Comparison of ENCODE assay signal across 8 cellular contexts in the genomic region with DNA sequence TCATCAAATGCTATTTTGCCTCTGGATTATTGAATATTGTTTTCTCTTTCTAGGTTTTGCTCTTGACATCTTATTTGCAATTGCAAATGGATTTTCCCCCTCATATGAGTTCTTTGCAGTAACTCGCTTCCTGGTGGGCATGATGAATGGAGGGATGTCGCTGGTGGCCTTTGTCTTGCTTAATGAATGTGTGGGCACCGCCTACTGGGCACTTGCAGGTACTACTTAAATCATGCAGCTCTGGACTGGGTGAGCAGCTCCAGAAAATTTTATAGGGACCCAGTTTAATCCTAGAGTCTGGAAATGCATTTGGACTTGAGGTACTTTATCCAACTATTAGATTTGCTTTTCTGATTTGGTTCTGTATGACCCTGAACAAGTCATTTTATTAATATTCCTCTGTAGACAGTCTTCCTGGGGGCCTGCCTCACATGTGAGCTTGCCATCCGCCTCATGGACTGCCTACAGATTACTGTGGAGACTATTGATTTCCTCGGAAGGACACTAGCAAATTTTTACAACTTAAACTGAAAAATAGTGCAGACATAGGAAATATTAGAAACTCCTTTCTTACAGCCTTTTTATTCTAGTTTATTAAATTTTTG. TPM values are rescaled to one million over a fixed set of nuclear protein-coding genes. Genes with fewer than 3 reads are reported as not detected.
A peak's percentile ranks its signal among the peaks of the same experiment; 100 is the strongest.
DNase-seq lines count a peak whose midpoint lies in the region; ATAC-seq and TF ChIP-seq lines count a peak whose summit lies in the region.

No MANE protein-coding gene starts in this region.

- H3K27ac Mint-ChIP-seq in natural killer cell treated with Interleukin-12 subunit alpha and Interleukin-12 subunit beta and Interleukin-15 and Interleukin-18, amount 100 ng/mL, for 72 hours: no peak overlapping the region

- H3K9me3 ChIP-seq in esophagus muscularis mucosa (no peaks in the 10 kb centered on the region), transverse colon (no peaks in the 10 kb centered on the region)

- TF ChIP-seq POLR2A in esophagus muscularis mucosa (IDR thresholded peaks at IDR 0.05; ENCODE audit: low read depth) (no peak), transverse colon (IDR thresholded peaks at IDR 0.05) (no peak)

- peak; percentile 95 for TF ChIP-seq CTCF in C4-2B (conservative IDR thresholded peaks at IDR 0.05)
- TF ChIP-seq CTCF in esophagus muscularis mucosa (IDR thresholded peaks at IDR 0.05): peak; percentile 19 to 39 (median 24)
- peak in 4 of 5 experiments; percentile 30 to 46 (median 40) for TF ChIP-seq CTCF in transverse colon (IDR thresholded peaks at IDR 0.05)

- DNase-seq in NCI-H526 treated with DMSO at 0.1 percent for 48 hours (lab: John Stamatoyannopoulos, UW): peak; percentile 89
- peak; percentile 69 for DNase-seq in activated CD8-positive, alpha-beta memory T cell treated with anti-CD3 and anti-CD28 coated beads for 24 hours
- DNase-seq in esophagus muscularis mucosa (ENCODE audit: extremely low spot score): no peak
- peak; percentile 66 for DNase-seq in natural killer cell treated with Interleukin-12 subunit alpha and Interleukin-12 subunit beta and Interleukin-15 and Interleukin-18, amount 100 ng/mL, for 72 hours (ENCODE audit: low spot score)
- DNase-seq in transverse colon: peak; percentile 26

- no peaks in the 10 kb centered on the region for H3K27me3 ChIP-seq in esophagus muscularis mucosa
- no peaks in the 10 kb centered on the region for H3K27me3 ChIP-seq in transverse colon

- H3K4me1 Mint-ChIP-seq in natural killer cell treated with Interleukin-12 subunit alpha and Interleukin-12 subunit beta and Interleukin-15 and Interleukin-18, amount 100 ng/mL, for 72 hours (ENCODE audit: low read depth in 2 of 2): peaks cover 0 to 9% of the 10 kb centered on the region in 2 donors

- intact Hi-C loops in esophagus muscularis mucosa (cut with DNase I): no loop called here
- intact Hi-C loops in transverse colon (cut with DNase I; ENCODE audit: low total_unique reads): no loop called here

- no peak overlapping the region for H3K27ac ChIP-seq in C4-2B
- no peak overlapping the region for H3K27ac ChIP-seq in esophagus muscularis mucosa (replicated peaks in 1 of 4)
- H3K27ac ChIP-seq in transverse colon: no peak overlapping the region

- no peak overlapping the region for H3K4me3 ChIP-seq in esophagus muscularis mucosa
- H3K4me3 ChIP-seq in transverse colon: no peak overlapping the region

- ATAC-seq in GM18907 (IDR thresholded peaks at IDR 0.05; ENCODE audit: unreplicated experiment) (peak; percentile 91), HG03159 (IDR thresholded peaks at IDR 0.05; ENCODE audit: unreplicated experiment) (peak; percentile 86)
- ATAC-seq in natural killer cell treated with Interleukin-12 subunit alpha and Interleukin-12 subunit beta and Interleukin-15 and Interleukin-18, amount 100 ng/mL, for 72 hours: peak; percentile 69 to 72

- no peaks in the 10 kb centered on the region for H3K9me3 Mint-ChIP-seq in natural killer cell treated with Interleukin-12 subunit alpha and Interleukin-12 subunit beta and Interleukin-15 and Interleukin-18, amount 100 ng/mL, for 72 hours

- peaks cover 0 to 7% (median 3%) of the 10 kb centered on the region in 4 donors for H3K36me3 ChIP-seq in esophagus muscularis mucosa
- H3K36me3 ChIP-seq in transverse colon: no peaks in the 10 kb centered on the region

- WGBS in esophagus muscularis mucosa: 60% methylated on average over 5 of the region's 5 CpGs
- 62 to 68% methylated on average over 4 to 5 of the region's 5 CpGs for WGBS in transverse colon (ENCODE audit: low coverage in 1 of 2), 2 donors

- no peak for TF ChIP-seq EP300 in esophagus muscularis mucosa (IDR thresholded peaks at IDR 0.05)
- TF ChIP-seq EP300 in transverse colon (IDR thresholded peaks at IDR 0.05; ENCODE audit: low read depth): no peak

- no peak overlapping the region for H3K4me3 Mint-ChIP-seq in natural killer cell treated with Interleukin-12 subunit alpha and Interleukin-12 subunit beta and Interleukin-15 and Interleukin-18, amount 100 ng/mL, for 72 hours

- H3K36me3 Mint-ChIP-seq in natural killer cell treated with Interleukin-12 subunit alpha and Interleukin-12 subunit beta and Interleukin-15 and Interleukin-18, amount 100 ng/mL, for 72 hours: no peaks in the 10 kb centered on the region

- in situ Hi-C loops in transverse colon (cut with MboI; ENCODE audit: low pct_ligation_motif_present in 1 of 4, low pct_unique_long_range_greater_than_20kb in 1 of 4, low sequenced_read_pairs in 3 of 4): no loop called here

- H3K27me3 Mint-ChIP-seq in natural killer cell treated with Interleukin-12 subunit alpha and Interleukin-12 subunit beta and Interleukin-15 and Interleukin-18, amount 100 ng/mL, for 72 hours: no peaks in the 10 kb centered on the region

- no peaks in the 10 kb centered on the region for H3K4me1 ChIP-seq in esophagus muscularis mucosa
- peaks cover 0 to 5% (median 0%) of the 10 kb centered on the region in 4 donors for H3K4me1 ChIP-seq in transverse colon

RNA-seq across cellular contexts. Expression of a gene that starts 44.5 kb away (rescaled TPM):
- total RNA-seq in esophagus muscularis mucosa (1 to 10 TPM; 1.8 to 2.8 (median 2.3) TPM), transverse colon (1 to 10 TPM; 1.9 to 5.6 (median 3.4) TPM)
- total RNA-seq in natural killer cell treated with Interleukin-12 subunit alpha and Interleukin-12 subunit beta and Interleukin-15 and Interleukin-18, amount 100 ng/mL, for 72 hours: 1 to 10 TPM; 5.0 to 5.6 TPM

Comparison
In these comparisons a context has a peak if more than half of its experiments do, and no peak if none do; other contexts are left out.
1. CTCF ChIP-seq: peak in every context shown above with its lines; median percentile 95 in C4-2B; 40 in transverse colon; 24 in esophagus muscularis mucosa.